Comparison of ENCODE assay signal across 12 cellular contexts in the genomic region with DNA sequence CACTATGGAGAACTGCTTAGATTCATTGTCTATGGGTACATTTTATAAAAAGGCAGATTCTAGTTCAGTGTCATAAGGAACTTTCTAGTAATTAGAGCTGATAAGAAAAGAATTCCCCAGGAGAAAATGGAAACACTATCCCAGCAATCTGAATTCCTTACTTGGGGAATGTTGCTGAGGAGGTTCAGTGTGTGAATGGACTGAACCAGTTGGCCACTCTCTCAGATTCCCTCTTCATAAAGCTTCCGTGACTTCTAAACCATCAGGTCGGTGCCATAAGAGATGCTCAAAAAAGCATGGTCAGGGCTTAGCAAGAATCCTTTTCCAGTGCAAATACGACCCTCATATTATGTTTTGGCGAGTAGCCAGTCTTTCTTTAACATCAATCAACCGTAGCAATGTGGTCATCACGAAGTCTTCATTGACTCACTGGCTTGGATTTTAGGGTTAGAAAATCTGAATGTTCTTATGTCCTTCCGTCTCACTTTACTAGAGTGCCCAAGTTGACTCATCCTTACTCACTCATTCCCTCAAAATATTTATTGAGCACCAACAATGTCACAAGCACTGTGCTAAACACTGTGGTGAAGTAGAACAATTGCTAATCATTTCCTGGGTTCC.
DNase-seq lines count a peak whose midpoint lies in the region; ATAC-seq and TF ChIP-seq lines count a peak whose summit lies in the region.
"Had no signal": no experiment of that assay in that cellular context is flagged by ENCODE, and none has a peak within 500 bp of the region (broad histone marks: within the 10 kb centered on the region; RNA-seq: fewer than 3 reads in every experiment).

No MANE protein-coding gene starts in this region.

- H4K20me1 ChIP-seq in osteoblast (ENCODE audit: insufficient read depth, low read length), result no peaks in the 10 kb centered on the region

- H3K9me3 Mint-ChIP-seq in activated T-helper 2 cell treated with anti-CD3 and anti-CD28 coated beads, Interferon-gamma antibody, Interleukin-2, Interleukin-4, amounts not matched to agents 10 μg/mL and 5 μg/mL and 100 μg/mL, durations not matched to agents 14 hours and 24 hours and 36 hours, result no peaks in the 10 kb centered on the region
- H3K9me3 Mint-ChIP-seq: activated naive CD4-positive, alpha-beta T cell treated with anti-CD3 and anti-CD28 coated beads for 36 hours had no signal

- H3K27me3 Mint-ChIP-seq in activated T-helper 2 cell treated with anti-CD3 and anti-CD28 coated beads, Interferon-gamma antibody, Interleukin-2, Interleukin-4, amounts not matched to agents 10 μg/mL and 5 μg/mL and 100 μg/mL, durations not matched to agents 14 hours and 24 hours and 36 hours (ENCODE audit: low read depth), result no peaks in the 10 kb centered on the region

- H3K4me1 ChIP-seq in osteoblast (ENCODE audit: insufficient read depth, low read length), result peaks cover 11% of the 10 kb centered on the region

- intact Hi-C loops in activated T-helper 2 cell treated with anti-CD3 and anti-CD28 coated beads, Interferon-gamma antibody, Interleukin-2, Interleukin-4, amounts not matched to agents 10 μg/mL and 5 μg/mL and 100 μg/mL, durations not matched to agents 14 hours and 24 hours and 36 hours (cut with micrococcal nuclease), result no loop called here

- H3K4me1 Mint-ChIP-seq in activated T-helper 2 cell treated with anti-CD3 and anti-CD28 coated beads, Interferon-gamma antibody, Interleukin-2, Interleukin-4, amounts not matched to agents 10 μg/mL and 5 μg/mL and 100 μg/mL, durations not matched to agents 14 hours and 24 hours and 36 hours (ENCODE audit: low read depth), result peaks cover 4% of the 10 kb centered on the region

- no peaks in the 10 kb centered on the region for H3K9me3 ChIP-seq in osteoblast (ENCODE audit: low read depth, low read length)

- no peak overlapping the region for H2AFZ ChIP-seq in osteoblast (ENCODE audit: low read length)

- TF ChIP-seq CTCF in osteoblast (IDR thresholded peaks at IDR 0.05; ENCODE audit: extremely low read depth, low read depth, low read length), result no peak

- no peaks in the 10 kb centered on the region for H3K36me3 Mint-ChIP-seq in activated T-helper 2 cell treated with anti-CD3 and anti-CD28 coated beads, Interferon-gamma antibody, Interleukin-2, Interleukin-4, amounts not matched to agents 10 μg/mL and 5 μg/mL and 100 μg/mL, durations not matched to agents 14 hours and 24 hours and 36 hours (ENCODE audit: low read depth)

- H3K4me2 ChIP-seq in osteoblast (ENCODE audit: insufficient read depth, low read length), result no peak overlapping the region

- ATAC-seq in HG02938 (IDR thresholded peaks at IDR 0.05; ENCODE audit: unreplicated experiment) (no peak), HG02840 (IDR thresholded peaks at IDR 0.05; ENCODE audit: low FRiP score, unreplicated experiment) (no peak)
- ATAC-seq: left ventricle myocardium superior, Right ventricle myocardium inferior had no signal

- no peaks in the 10 kb centered on the region for H3K27me3 ChIP-seq in osteoblast (ENCODE audit: insufficient read depth, low read length)

- no peak overlapping the region for H3K27ac Mint-ChIP-seq in activated T-helper 2 cell treated with anti-CD3 and anti-CD28 coated beads, Interferon-gamma antibody, Interleukin-2, Interleukin-4, amounts not matched to agents 10 μg/mL and 5 μg/mL and 100 μg/mL, durations not matched to agents 14 hours and 24 hours and 36 hours
- H3K27ac Mint-ChIP-seq: activated naive CD4-positive, alpha-beta T cell treated with anti-CD3 and anti-CD28 coated beads for 36 hours had no signal

- H3K27ac ChIP-seq in osteoblast (ENCODE audit: low read depth, low read length), result no peak overlapping the region

- peak; percentile 92 for DNase-seq in EL
- peak; percentile 47 for DNase-seq in NCI-H69 (lab: John Stamatoyannopoulos, UW)
- peak; percentile 39 for DNase-seq in dermis blood vessel endothelial cell
- peak; percentile 62 for DNase-seq in osteoblast (ENCODE audit: insufficient read length, low spot score, missing footprints)
- DNase-seq in globus pallidus (ENCODE audit: low spot score), result no peak
- no peak for DNase-seq in activated T-helper 2 cell treated with anti-CD3 and anti-CD28 coated beads, Interferon-gamma antibody, Interleukin-2, Interleukin-4, amounts not matched to agents 10 μg/mL and 5 μg/mL and 100 μg/mL, durations not matched to agents 14 hours and 24 hours and 36 hours (ENCODE audit: low spot score)
- DNase-seq: activated CD4-positive, alpha-beta T cell treated with anti-CD3 and anti-CD28 coated beads for 48 hours; activated naive CD4-positive, alpha-beta T cell treated with anti-CD3 and anti-CD28 coated beads for 36 hours; left ventricle myocardium superior had no signal

- no peak overlapping the region for H3K4me3 Mint-ChIP-seq in activated T-helper 2 cell treated with anti-CD3 and anti-CD28 coated beads, Interferon-gamma antibody, Interleukin-2, Interleukin-4, amounts not matched to agents 10 μg/mL and 5 μg/mL and 100 μg/mL, durations not matched to agents 14 hours and 24 hours and 36 hours (ENCODE audit: low read depth)
- H3K4me3 Mint-ChIP-seq: activated naive CD4-positive, alpha-beta T cell treated with anti-CD3 and anti-CD28 coated beads for 36 hours had no signal

- H3K4me3 ChIP-seq in osteoblast (ENCODE audit: insufficient read depth, low read length), result no peak overlapping the region

- no peaks in the 10 kb centered on the region for H3K36me3 ChIP-seq in osteoblast (ENCODE audit: insufficient read depth, low read length)

- no peaks in the 10 kb centered on the region for H3K79me2 ChIP-seq in osteoblast (ENCODE audit: insufficient read depth, low read length)

Comparison
In these comparisons a context has a peak if more than half of its experiments do, and no peak if none do; other contexts are left out.
1. DNase-seq: peak in EL (single experiment), NCI-H69 (single experiment), dermis blood vessel endothelial cell (single experiment) and osteoblast (single experiment); none in globus pallidus (single experiment) and activated T-helper 2 cell treated with anti-CD3 and anti-CD28 coated beads, Interferon-gamma antibody, Interleukin-2, Interleukin-4, amounts not matched to agents 10 μg/mL and 5 μg/mL and 100 μg/mL, durations not matched to agents 14 hours and 24 hours and 36 hours (single experiment).